ENCODE assay signal across 14 cellular contexts in the genomic region with DNA sequence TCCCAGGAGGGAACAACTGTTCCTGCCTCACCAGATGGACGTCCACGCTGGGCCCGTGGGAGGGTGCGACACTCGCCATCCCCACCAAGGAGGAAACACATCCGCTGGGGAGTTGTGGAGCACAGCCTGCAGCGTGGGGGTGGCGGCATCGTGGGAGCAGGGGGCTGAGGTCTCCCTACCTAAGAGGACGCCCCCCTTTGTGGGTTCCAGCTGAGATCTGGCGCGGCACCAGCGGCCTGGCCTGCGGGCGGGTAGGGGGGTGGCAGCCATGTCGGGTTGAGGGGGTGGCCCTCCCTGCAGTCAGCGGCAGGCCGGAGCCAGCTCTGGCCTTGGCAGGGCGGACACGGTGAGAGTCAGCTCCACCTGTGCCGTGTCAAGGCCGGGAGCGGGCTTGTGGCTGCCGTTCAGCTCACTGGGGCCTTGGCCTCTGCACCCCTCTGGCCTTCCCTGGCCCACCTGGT.
"Had no signal": no experiment of that assay in that cellular context is flagged by ENCODE, and none has a peak within 500 bp of the region (broad histone marks: within the 10 kb centered on the region; RNA-seq: fewer than 3 reads in every experiment).

No MANE protein-coding gene starts in this region.

- H3K9me3 Mint-ChIP-seq: activated T-cell treated with anti-CD3 and anti-CD28 coated beads, Interleukin-2, amount 50 U/mL, for 72 hours; endodermal cell; natural killer cell treated with Interleukin-12 subunit alpha and Interleukin-12 subunit beta and Interleukin-15 and Interleukin-18, amount 100 ng/mL, for 72 hours had no signal

- H3K27me3 ChIP-seq: ascending aorta had no signal

- H3K36me3 Mint-ChIP-seq: natural killer cell treated with Interleukin-12 subunit alpha and Interleukin-12 subunit beta and Interleukin-15 and Interleukin-18, amount 100 ng/mL, for 72 hours had no signal

- H3K4me3 Mint-ChIP-seq: activated T-cell treated with anti-CD3 and anti-CD28 coated beads, Interleukin-2, amount 50 U/mL, for 72 hours; endodermal cell; natural killer cell treated with Interleukin-12 subunit alpha and Interleukin-12 subunit beta and Interleukin-15 and Interleukin-18, amount 100 ng/mL, for 72 hours had no signal

- H3K36me3 ChIP-seq: ascending aorta had no signal

- H3K9me3 ChIP-seq: ascending aorta had no signal

- DNase-seq: activated CD4-positive, alpha-beta T cell treated with anti-CD3 and anti-CD28 coated beads, Interleukin-2, amount 50 U/mL, for 4 hours; activated effector memory CD4-positive, alpha-beta T cell treated with anti-CD3 and anti-CD28 coated beads, Interleukin-2, amount 50 U/mL, for 16 hours; activated naive CD4-positive, alpha-beta T cell treated with anti-CD3 and anti-CD28 coated beads, Interleukin-2, amount 50 U/mL, for 16 hours; activated T-cell treated with anti-CD3 and anti-CD28 coated beads, Interleukin-2, amount 50 U/mL, for 72 hours; endodermal cell; foreskin fibroblast; occipital lobe; retina; stimulated activated CD4-positive, alpha-beta T cell treated with anti-CD3 and anti-CD28 coated beads, Interleukin-15, amount 100 ng/mL, for 24 hours; stimulated activated CD4-positive, alpha-beta T cell treated with anti-CD3 and anti-CD28 coated beads, Interleukin-2, amount 100 ng/mL, for 48 hours had no signal

- H3K27ac Mint-ChIP-seq: activated T-cell treated with anti-CD3 and anti-CD28 coated beads, Interleukin-2, amount 50 U/mL, for 72 hours; natural killer cell treated with Interleukin-12 subunit alpha and Interleukin-12 subunit beta and Interleukin-15 and Interleukin-18, amount 100 ng/mL, for 72 hours had no signal

- H3K27ac ChIP-seq: ascending aorta, epithelial cell of prostate, skin epidermis had no signal

- H3K4me3 ChIP-seq: ascending aorta, skin epidermis had no signal

- ATAC-seq: activated T-cell treated with anti-CD3 and anti-CD28 coated beads, Interleukin-2, amount 50 U/mL, for 72 hours; natural killer cell treated with Interleukin-12 subunit alpha and Interleukin-12 subunit beta and Interleukin-15 and Interleukin-18, amount 100 ng/mL, for 72 hours had no signal
